Comparison of ENCODE assay signal across 11 cellular contexts in genomic region chr3:4270726-4271125, GRCh38. TPM values are rescaled to one million over a fixed set of nuclear protein-coding genes. Genes with fewer than 3 reads are reported as not detected.
DNase-seq lines count a peak whose midpoint lies in the region; ATAC-seq and TF ChIP-seq lines count a peak whose summit lies in the region.
"Had no signal": no experiment of that assay in that cellular context is flagged by ENCODE, and none has a peak within 500 bp of the region (broad histone marks: within the 10 kb centered on the region; RNA-seq: fewer than 3 reads in every experiment).

No MANE protein-coding gene starts in this region.

- DNase-seq in CD8-positive, alpha-beta memory T cell: no peak
- DNase-seq in OCI-M1 (lab: John Stamatoyannopoulos, UW): peak; percentile 46
- DNase-seq in AG20443 (ENCODE audit: low spot score): no peak
- no peak for DNase-seq in heart right ventricle
- DNase-seq in activated naive CD4-positive, alpha-beta T cell treated with anti-CD3 and anti-CD28 coated beads, Interleukin-2, amount 50 U/mL, for 72 hours (ENCODE audit: low spot score in 2 of 2): no peak
- DNase-seq: activated naive CD4-positive, alpha-beta T cell treated with anti-CD3 and anti-CD28 coated beads, Interleukin-2, amount 10 ng/mL, durations not matched to agents 7 days and 5 days; NK-92 treated with Interleukin-12 subunit alpha and Interleukin-12 subunit beta, amount 100 ng/mL, for 24 hours; WERI-Rb-1 had no signal

- no peaks in the 10 kb centered on the region for H3K27me3 ChIP-seq in CD8-positive, alpha-beta memory T cell (ENCODE audit: insufficient read depth, low read length, poor library complexity, severe bottlenecking)
- no peaks in the 10 kb centered on the region for H3K27me3 ChIP-seq in heart right ventricle

- POLR2A ChIA-PET in CD8-positive, alpha-beta memory T cell (lab: Charles Lee): no interaction called here

- TF ChIP-seq CTCF in heart right ventricle (IDR thresholded peaks at IDR 0.05): no peak

- 50 to 76% methylated on average over 4 of the region's 4 CpGs for WGBS in heart right ventricle, 2 donors

- no peak overlapping the region for H3K27ac ChIP-seq in CD8-positive, alpha-beta memory T cell (ENCODE audit: low read depth, low read length)
- no peak overlapping the region for H3K27ac ChIP-seq in heart right ventricle
- H3K27ac ChIP-seq: WERI-Rb-1 had no signal

- peak overlapping the region in 1 of 8 donors; percentile 39 for H3K27ac Mint-ChIP-seq in CD8-positive, alpha-beta memory T cell
- no peak overlapping the region for H3K27ac Mint-ChIP-seq in activated naive CD4-positive, alpha-beta T cell treated with anti-CD3 and anti-CD28 coated beads, Interleukin-2, amount 50 U/mL, for 72 hours
- H3K27ac Mint-ChIP-seq: activated naive CD4-positive, alpha-beta T cell treated with anti-CD3 and anti-CD28 coated beads, Interleukin-2, amount 10 ng/mL, durations not matched to agents 7 days and 5 days had no signal

- intact Hi-C loops in heart right ventricle (cut with DNase I): loop anchor here in 1 of 10 donors (5.0 kb wide), 1 partner anchor 1068 kb away; no protein-coding TSS in a partner anchor

- H3K9me3 ChIP-seq in CD8-positive, alpha-beta memory T cell (ENCODE audit: low read length): no peaks in the 10 kb centered on the region
- H3K9me3 ChIP-seq in heart right ventricle: no peaks in the 10 kb centered on the region

- H3K4me3 Mint-ChIP-seq in CD8-positive, alpha-beta memory T cell: peak overlapping the region in 5 of 7 donors; percentile 28 to 65 (median 43)
- H3K4me3 Mint-ChIP-seq: activated naive CD4-positive, alpha-beta T cell treated with anti-CD3 and anti-CD28 coated beads, Interleukin-2, amount 10 ng/mL, durations not matched to agents 7 days and 5 days had no signal

- no peak overlapping the region for H3K4me3 ChIP-seq in CD8-positive, alpha-beta memory T cell (ENCODE audit: low read length)
- H3K4me3 ChIP-seq in heart right ventricle: no peak overlapping the region

- H3K27me3 Mint-ChIP-seq in CD8-positive, alpha-beta memory T cell: no peaks in the 10 kb centered on the region
- H3K27me3 Mint-ChIP-seq: activated naive CD4-positive, alpha-beta T cell treated with anti-CD3 and anti-CD28 coated beads, Interleukin-2, amount 10 ng/mL, durations not matched to agents 7 days and 5 days had no signal

- peaks cover 11 to 17% (median 16%) of the 10 kb centered on the region in 3 donors for H3K4me1 Mint-ChIP-seq in CD8-positive, alpha-beta memory T cell

- CTCF ChIA-PET in CD8-positive, alpha-beta memory T cell (lab: Charles Lee): no interaction called here

- ATAC-seq in GM19395 (IDR thresholded peaks at IDR 0.05; ENCODE audit: unreplicated experiment) (peak; percentile 81), HG02938 (IDR thresholded peaks at IDR 0.05; ENCODE audit: unreplicated experiment) (peak; percentile 66), GM18873 (IDR thresholded peaks at IDR 0.05; ENCODE audit: low FRiP score, unreplicated experiment) (no peak), heart right ventricle (no peak)
- no peak for ATAC-seq in activated naive CD4-positive, alpha-beta T cell treated with anti-CD3 and anti-CD28 coated beads, Interleukin-2, amount 50 U/mL, for 72 hours

- H3K36me3 Mint-ChIP-seq in CD8-positive, alpha-beta memory T cell: peaks cover 0 to 7% (median 3%) of the 10 kb centered on the region in 3 donors
- H3K36me3 Mint-ChIP-seq in activated naive CD4-positive, alpha-beta T cell treated with anti-CD3 and anti-CD28 coated beads, Interleukin-2, amount 50 U/mL, for 72 hours: no peaks in the 10 kb centered on the region
- H3K36me3 Mint-ChIP-seq: activated naive CD4-positive, alpha-beta T cell treated with anti-CD3 and anti-CD28 coated beads, Interleukin-2, amount 10 ng/mL, durations not matched to agents 7 days and 5 days had no signal

- no peaks in the 10 kb centered on the region for H3K36me3 ChIP-seq in CD8-positive, alpha-beta memory T cell (ENCODE audit: insufficient read depth, low read length)
- H3K36me3 ChIP-seq in heart right ventricle: no peaks in the 10 kb centered on the region
- H3K36me3 ChIP-seq: WERI-Rb-1 had no signal

- H3K9me3 Mint-ChIP-seq in CD8-positive, alpha-beta memory T cell: peaks cover 0 to 4% (median 3%) of the 10 kb centered on the region in 5 donors
- H3K9me3 Mint-ChIP-seq in activated naive CD4-positive, alpha-beta T cell treated with anti-CD3 and anti-CD28 coated beads, Interleukin-2, amount 50 U/mL, for 72 hours: no peaks in the 10 kb centered on the region

- no peaks in the 10 kb centered on the region for H3K4me1 ChIP-seq in CD8-positive, alpha-beta memory T cell (ENCODE audit: insufficient read depth, low read length)
- peaks cover 0 to 19% (median 0%) of the 10 kb centered on the region in 9 donors for H3K4me1 ChIP-seq in heart right ventricle

RNA-seq across cellular contexts. Expression of gene SETMAR, which starts 32.4 kb away (rescaled TPM):
- 10 to 100 TPM; 18.4 to 18.6 TPM for total RNA-seq in CD8-positive, alpha-beta memory T cell
- polyA plus RNA-seq in CD8-positive, alpha-beta memory T cell: 12.0 TPM
- 10 to 100 TPM; 11.2 to 16.8 (median 12.7) TPM for total RNA-seq in heart right ventricle
- polyA plus RNA-seq in heart right ventricle: 10 to 100 TPM in 1 of 2 donors, 1 to 10 TPM in 1; 6.0 to 30.2 TPM
- total RNA-seq in activated naive CD4-positive, alpha-beta T cell treated with anti-CD3 and anti-CD28 coated beads, Interleukin-2, amount 50 U/mL, for 72 hours: 10 to 100 TPM; 11.8 to 12.1 TPM

Comparison
In these comparisons a context has a peak if more than half of its experiments do, and no peak if none do; other contexts are left out.
1. ATAC-seq: peak in GM19395 (single experiment) and HG02938 (single experiment); none in GM18873 (single experiment), heart right ventricle (0 of 8) and activated naive CD4-positive, alpha-beta T cell treated with anti-CD3 and anti-CD28 coated beads, Interleukin-2, amount 50 U/mL, for 72 hours (0 of 2).